Comparison of ENCODE assay signal across 19 cellular contexts in the genomic region with DNA sequence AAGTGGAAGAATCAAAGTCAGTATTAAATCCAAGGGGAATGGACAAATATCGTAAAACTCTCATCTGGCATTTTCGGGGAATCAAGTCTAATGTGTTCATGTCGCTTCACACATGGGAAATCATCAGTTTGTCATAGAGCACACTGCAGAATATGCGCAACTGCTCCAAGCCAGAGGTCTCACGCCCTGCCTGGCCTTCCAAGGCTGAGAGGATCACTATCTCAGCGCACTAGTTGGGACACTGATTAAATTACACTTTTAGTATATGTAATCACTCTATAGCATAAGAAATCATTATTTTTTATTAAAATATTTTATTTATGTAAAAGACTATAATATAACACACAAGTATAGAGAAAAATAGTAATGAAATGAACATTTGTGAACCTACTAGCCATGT. TPM values are rescaled to one million over a fixed set of nuclear protein-coding genes. Genes with fewer than 3 reads are reported as not detected.
"Had no signal": no experiment of that assay in that cellular context is flagged by ENCODE, and none has a peak within 500 bp of the region (broad histone marks: within the 10 kb centered on the region; RNA-seq: fewer than 3 reads in every experiment).

No MANE protein-coding gene starts in this region.

RNA-seq across cellular contexts. Expression of gene TRIM64, which starts 5.0 kb away (rescaled TPM):
- total RNA-seq: myocyte; naive thymus-derived CD8-positive, alpha-beta T cell; occipital lobe; osteoblast; pancreas; posterior vena cava; prostate gland; pulmonary artery endothelial cell; right cardiac atrium; right lobe of liver; smooth muscle cell; suprapubic skin; testis; transverse colon; upper lobe of right lung; urinary bladder; uterus had no signal
- polyA plus RNA-seq: naive thymus-derived CD8-positive, alpha-beta T cell; neural cell; pancreas; right cardiac atrium; smooth muscle cell; thymus; urinary bladder had no signal

RNA-seq across cellular contexts. Expression of gene TRIM49D2, which starts 37.0 kb away (rescaled TPM):
- total RNA-seq: myocyte; naive thymus-derived CD8-positive, alpha-beta T cell; occipital lobe; osteoblast; pancreas; posterior vena cava; pulmonary artery endothelial cell; right cardiac atrium; right lobe of liver; smooth muscle cell; suprapubic skin; transverse colon; upper lobe of right lung; urinary bladder; uterus had no signal
- polyA plus RNA-seq: naive thymus-derived CD8-positive, alpha-beta T cell; neural cell; pancreas; right cardiac atrium; smooth muscle cell; urinary bladder had no signal

RNA-seq across cellular contexts. Expression of gene TRIM49D1, which starts 38.8 kb away (rescaled TPM):
- total RNA-seq: myocyte; naive thymus-derived CD8-positive, alpha-beta T cell; occipital lobe; osteoblast; pancreas; posterior vena cava; prostate gland; pulmonary artery endothelial cell; right cardiac atrium; right lobe of liver; smooth muscle cell; suprapubic skin; testis; transverse colon; upper lobe of right lung; urinary bladder; uterus had no signal
- polyA plus RNA-seq: naive thymus-derived CD8-positive, alpha-beta T cell; neural cell; pancreas; right cardiac atrium; smooth muscle cell; thymus; urinary bladder had no signal
